Comparison of ENCODE assay signal across 1 cellular context in genomic region chr16:3038256-3038655, GRCh38.
TF ChIP-seq lines count a peak whose summit lies in the region.

No MANE protein-coding gene starts in this region.

TF ChIP-seq in HepG2, 621 proteins besides CTCF, POLR2A, EP300 and RAD21 (continued from another document):
- TF ChIP-seq, protein P1, sequence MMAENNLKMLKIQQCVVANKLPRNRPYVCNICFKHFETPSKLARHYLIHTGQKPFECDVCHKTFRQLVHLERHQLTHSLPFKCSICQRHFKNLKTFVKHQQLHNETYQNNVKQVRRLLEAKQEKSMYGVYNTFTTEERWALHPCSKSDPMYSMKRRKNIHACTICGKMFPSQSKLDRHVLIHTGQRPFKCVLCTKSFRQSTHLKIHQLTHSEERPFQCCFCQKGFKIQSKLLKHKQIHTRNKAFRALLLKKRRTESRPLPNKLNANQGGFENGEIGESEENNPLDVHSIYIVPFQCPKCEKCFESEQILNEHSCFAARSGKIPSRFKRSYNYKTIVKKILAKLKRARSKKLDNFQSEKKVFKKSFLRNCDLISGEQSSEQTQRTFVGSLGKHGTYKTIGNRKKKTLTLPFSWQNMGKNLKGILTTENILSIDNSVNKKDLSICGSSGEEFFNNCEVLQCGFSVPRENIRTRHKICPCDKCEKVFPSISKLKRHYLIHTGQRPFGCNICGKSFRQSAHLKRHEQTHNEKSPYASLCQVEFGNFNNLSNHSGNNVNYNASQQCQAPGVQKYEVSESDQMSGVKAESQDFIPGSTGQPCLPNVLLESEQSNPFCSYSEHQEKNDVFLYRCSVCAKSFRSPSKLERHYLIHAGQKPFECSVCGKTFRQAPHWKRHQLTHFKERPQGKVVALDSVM (CRISPR knock-in tag; IDR thresholded peaks at IDR 0.05): no peak
- TF ChIP-seq, protein P2, sequence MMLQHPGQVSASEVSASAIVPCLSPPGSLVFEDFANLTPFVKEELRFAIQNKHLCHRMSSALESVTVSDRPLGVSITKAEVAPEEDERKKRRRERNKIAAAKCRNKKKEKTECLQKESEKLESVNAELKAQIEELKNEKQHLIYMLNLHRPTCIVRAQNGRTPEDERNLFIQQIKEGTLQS (CRISPR knock-in tag; IDR thresholded peaks at IDR 0.05): peak; percentile 76
- TF ChIP-seq ZFP1 (CRISPR knock-in tag; IDR thresholded peaks at IDR 0.05) (no peak), ZFP62 (CRISPR knock-in tag; IDR thresholded peaks at IDR 0.05) (no peak), ATF6 (CRISPR knock-in tag; conservative IDR thresholded peaks at IDR 0.05) (no peak), CREM (IDR thresholded peaks at IDR 0.05) (no peak), CREM (CRISPR knock-in tag; IDR thresholded peaks at IDR 0.05) (no peak), RARG (CRISPR knock-in tag; IDR thresholded peaks at IDR 0.05; ENCODE audit: low read depth) (no peak), CCDC6 (CRISPR knock-in tag; IDR thresholded peaks at IDR 0.05) (no peak), MTF1 (CRISPR knock-in tag; IDR thresholded peaks at IDR 0.05) (no peak), REST (IDR thresholded peaks at IDR 0.05; ENCODE audit: borderline replicate concordance in 1 of 2, low read depth in 1 of 2, low read length in 2 of 2) (no peak), ZNF484 (CRISPR knock-in tag; IDR thresholded peaks at IDR 0.05; ENCODE audit: borderline replicate concordance, low read depth) (no peak), ELF3 (CRISPR knock-in tag; IDR thresholded peaks at IDR 0.05) (no peak), BHLHE40 (IDR thresholded peaks at IDR 0.05; ENCODE audit: low read length) (peak; percentile 9; the same call in 1 of the 2 replicates), ZNF3 (CRISPR knock-in tag; IDR thresholded peaks at IDR 0.05) (no peak), TFDP2 (CRISPR knock-in tag; IDR thresholded peaks at IDR 0.05) (no peak), SMYD3 (CRISPR knock-in tag; IDR thresholded peaks at IDR 0.05) (no peak), FOXM1 (CRISPR knock-in tag; IDR thresholded peaks at IDR 0.05) (no peak), SOX6 (IDR thresholded peaks at IDR 0.05) (no peak), SOX6 (CRISPR knock-in tag; IDR thresholded peaks at IDR 0.05) (peak; percentile 91), DNMT3B (CRISPR knock-in tag; conservative IDR thresholded peaks at IDR 0.05) (no peak), ZNF225 (CRISPR knock-in tag; IDR thresholded peaks at IDR 0.05) (no peak), ASH2L (IDR thresholded peaks at IDR 0.05; ENCODE audit: insufficient read length, low read depth, low read length) (no peak), HNRNPL (IDR thresholded peaks at IDR 0.05; ENCODE audit: low read depth, low read length) (no peak), CENPT (CRISPR knock-in tag; IDR thresholded peaks at IDR 0.05; ENCODE audit: low read depth) (no peak), ZNF335 (CRISPR knock-in tag; IDR thresholded peaks at IDR 0.05) (no peak), SOX13 (IDR thresholded peaks at IDR 0.05) (peak; percentile 65; the same call in 1 of the 2 replicates), SOX13 (CRISPR knock-in tag; conservative IDR thresholded peaks at IDR 0.05 in 1 of 2, IDR thresholded peaks at IDR 0.05 in 1 of 2) (peak in 1 of 2 experiments; percentile 88; a peak in 2 of 4 replicates), ZNF572 (CRISPR knock-in tag; IDR thresholded peaks at IDR 0.05) (no peak), NFKBIZ (CRISPR knock-in tag; IDR thresholded peaks at IDR 0.05) (no peak), CEBPG (CRISPR knock-in tag; IDR thresholded peaks at IDR 0.05) (peak; percentile 94), ZSCAN21 (CRISPR knock-in tag; IDR thresholded peaks at IDR 0.05; ENCODE audit: borderline replicate concordance) (no peak), ZSCAN9 (CRISPR knock-in tag; IDR thresholded peaks at IDR 0.05; ENCODE audit: borderline replicate concordance) (no peak), STAG1 (CRISPR knock-in tag; IDR thresholded peaks at IDR 0.05) (no peak)
- TF ChIP-seq, protein P3, sequence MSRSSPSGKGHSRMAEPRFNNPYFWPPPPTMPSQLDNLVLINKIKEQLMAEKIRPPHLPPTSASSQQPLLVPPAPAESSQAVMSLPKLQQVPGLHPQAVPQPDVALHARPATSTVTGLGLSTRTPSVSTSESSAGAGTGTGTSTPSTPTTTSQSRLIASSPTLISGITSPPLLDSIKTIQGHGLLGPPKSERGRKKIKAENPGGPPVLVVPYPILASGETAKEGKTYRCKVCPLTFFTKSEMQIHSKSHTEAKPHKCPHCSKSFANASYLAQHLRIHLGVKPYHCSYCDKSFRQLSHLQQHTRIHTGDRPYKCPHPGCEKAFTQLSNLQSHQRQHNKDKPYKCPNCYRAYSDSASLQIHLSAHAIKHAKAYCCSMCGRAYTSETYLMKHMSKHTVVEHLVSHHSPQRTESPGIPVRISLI (CRISPR knock-in tag; IDR thresholded peaks at IDR 0.05; ENCODE audit: borderline replicate concordance): no peak
- TF ChIP-seq, protein P4, sequence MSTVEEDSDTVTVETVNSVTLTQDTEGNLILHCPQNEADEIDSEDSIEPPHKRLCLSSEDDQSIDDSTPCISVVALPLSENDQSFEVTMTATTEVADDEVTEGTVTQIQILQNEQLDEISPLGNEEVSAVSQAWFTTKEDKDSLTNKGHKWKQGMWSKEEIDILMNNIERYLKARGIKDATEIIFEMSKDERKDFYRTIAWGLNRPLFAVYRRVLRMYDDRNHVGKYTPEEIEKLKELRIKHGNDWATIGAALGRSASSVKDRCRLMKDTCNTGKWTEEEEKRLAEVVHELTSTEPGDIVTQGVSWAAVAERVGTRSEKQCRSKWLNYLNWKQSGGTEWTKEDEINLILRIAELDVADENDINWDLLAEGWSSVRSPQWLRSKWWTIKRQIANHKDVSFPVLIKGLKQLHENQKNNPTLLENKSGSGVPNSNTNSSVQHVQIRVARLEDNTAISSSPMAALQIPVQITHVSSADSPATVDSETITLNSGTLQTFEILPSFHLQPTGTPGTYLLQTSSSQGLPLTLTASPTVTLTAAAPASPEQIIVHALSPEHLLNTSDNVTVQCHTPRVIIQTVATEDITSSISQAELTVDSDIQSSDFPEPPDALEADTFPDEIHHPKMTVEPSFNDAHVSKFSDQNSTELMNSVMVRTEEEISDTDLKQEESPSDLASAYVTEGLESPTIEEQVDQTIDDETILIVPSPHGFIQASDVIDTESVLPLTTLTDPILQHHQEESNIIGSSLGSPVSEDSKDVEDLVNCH (CRISPR knock-in tag; IDR thresholded peaks at IDR 0.05): no peak
- TF ChIP-seq, protein P5, sequence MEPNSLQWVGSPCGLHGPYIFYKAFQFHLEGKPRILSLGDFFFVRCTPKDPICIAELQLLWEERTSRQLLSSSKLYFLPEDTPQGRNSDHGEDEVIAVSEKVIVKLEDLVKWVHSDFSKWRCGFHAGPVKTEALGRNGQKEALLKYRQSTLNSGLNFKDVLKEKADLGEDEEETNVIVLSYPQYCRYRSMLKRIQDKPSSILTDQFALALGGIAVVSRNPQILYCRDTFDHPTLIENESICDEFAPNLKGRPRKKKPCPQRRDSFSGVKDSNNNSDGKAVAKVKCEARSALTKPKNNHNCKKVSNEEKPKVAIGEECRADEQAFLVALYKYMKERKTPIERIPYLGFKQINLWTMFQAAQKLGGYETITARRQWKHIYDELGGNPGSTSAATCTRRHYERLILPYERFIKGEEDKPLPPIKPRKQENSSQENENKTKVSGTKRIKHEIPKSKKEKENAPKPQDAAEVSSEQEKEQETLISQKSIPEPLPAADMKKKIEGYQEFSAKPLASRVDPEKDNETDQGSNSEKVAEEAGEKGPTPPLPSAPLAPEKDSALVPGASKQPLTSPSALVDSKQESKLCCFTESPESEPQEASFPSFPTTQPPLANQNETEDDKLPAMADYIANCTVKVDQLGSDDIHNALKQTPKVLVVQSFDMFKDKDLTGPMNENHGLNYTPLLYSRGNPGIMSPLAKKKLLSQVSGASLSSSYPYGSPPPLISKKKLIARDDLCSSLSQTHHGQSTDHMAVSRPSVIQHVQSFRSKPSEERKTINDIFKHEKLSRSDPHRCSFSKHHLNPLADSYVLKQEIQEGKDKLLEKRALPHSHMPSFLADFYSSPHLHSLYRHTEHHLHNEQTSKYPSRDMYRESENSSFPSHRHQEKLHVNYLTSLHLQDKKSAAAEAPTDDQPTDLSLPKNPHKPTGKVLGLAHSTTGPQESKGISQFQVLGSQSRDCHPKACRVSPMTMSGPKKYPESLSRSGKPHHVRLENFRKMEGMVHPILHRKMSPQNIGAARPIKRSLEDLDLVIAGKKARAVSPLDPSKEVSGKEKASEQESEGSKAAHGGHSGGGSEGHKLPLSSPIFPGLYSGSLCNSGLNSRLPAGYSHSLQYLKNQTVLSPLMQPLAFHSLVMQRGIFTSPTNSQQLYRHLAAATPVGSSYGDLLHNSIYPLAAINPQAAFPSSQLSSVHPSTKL (CRISPR knock-in tag; IDR thresholded peaks at IDR 0.05): 0 out of 2 replicates have a peak, but pooled peaks have one; percentile 12
- TF ChIP-seq, protein P6, sequence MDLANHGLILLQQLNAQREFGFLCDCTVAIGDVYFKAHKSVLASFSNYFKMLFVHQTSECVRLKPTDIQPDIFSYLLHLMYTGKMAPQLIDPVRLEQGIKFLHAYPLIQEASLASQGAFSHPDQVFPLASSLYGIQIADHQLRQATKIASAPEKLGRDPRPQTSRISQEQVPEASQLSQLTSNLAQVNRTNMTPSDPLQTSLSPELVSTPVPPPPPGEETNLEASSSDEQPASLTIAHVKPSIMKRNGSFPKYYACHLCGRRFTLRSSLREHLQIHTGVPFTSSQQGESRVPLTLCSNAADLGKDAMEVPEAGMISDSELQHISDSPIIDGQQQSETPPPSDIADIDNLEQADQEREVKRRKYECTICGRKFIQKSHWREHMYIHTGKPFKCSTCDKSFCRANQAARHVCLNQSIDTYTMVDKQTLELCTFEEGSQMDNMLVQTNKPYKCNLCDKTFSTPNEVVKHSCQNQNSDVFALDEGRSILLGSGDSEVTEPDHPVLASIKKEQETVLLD (CRISPR knock-in tag; IDR thresholded peaks at IDR 0.05; ENCODE audit: low read depth): no peak
